ENCODE assay signal across 11 cellular contexts in genomic region chr13:25227690-25228089, GRCh38. TPM values are rescaled to one million over a fixed set of nuclear protein-coding genes. Genes with fewer than 3 reads are reported as not detected.
"Had no signal": no experiment of that assay in that cellular context is flagged by ENCODE, and none has a peak within 500 bp of the region (broad histone marks: within the 10 kb centered on the region; RNA-seq: fewer than 3 reads in every experiment).

No MANE protein-coding gene starts in this region.

- H3K27ac ChIP-seq: GM23248, HL-60 had no signal

- H3K4me3 Mint-ChIP-seq: HFFc6 had no signal

- DNase-seq: GM23248, GOT3, H7, HFFc6 had no signal

- H3K9me3 Mint-ChIP-seq: HFFc6, IgD-negative memory B cell had no signal

- H3K9me3 ChIP-seq: HAP-1 had no signal

- H3K27ac Mint-ChIP-seq: HFFc6, IgD-negative memory B cell had no signal

- H3K4me3 ChIP-seq: GM23248, HAP-1 had no signal

- H3K4me1 ChIP-seq: HAP-1 had no signal

- ATAC-seq: HCT116, HepG2 had no signal

- H3K36me3 ChIP-seq: HAP-1 had no signal

RNA-seq across cellular contexts. Expression of gene AMER2, which starts 55.6 kb away (rescaled TPM):
- total RNA-seq: GM23248, H4, HepG2, HFFc6, HT1080 had no signal
